ENCODE assay signal across 10 cellular contexts in genomic region chr11:82858556-82859091, GRCh38. TPM values are rescaled to one million over a fixed set of nuclear protein-coding genes. Genes with fewer than 3 reads are reported as not detected.
DNase-seq lines count a peak whose midpoint lies in the region; ATAC-seq and TF ChIP-seq lines count a peak whose summit lies in the region.
"Had no signal": no experiment of that assay in that cellular context is flagged by ENCODE, and none has a peak within 500 bp of the region (broad histone marks: within the 10 kb centered on the region; RNA-seq: fewer than 3 reads in every experiment).

No MANE protein-coding gene starts in this region.

- H3K4me3 Mint-ChIP-seq in chondrocyte (ENCODE audit: unreplicated experiment): peak overlapping the region; percentile 23
- H3K4me3 Mint-ChIP-seq in activated T-helper 1 cell treated with anti-CD3 and anti-CD28 coated beads, Interleukin-12 subunit alpha, Interleukin-12 subunit beta, Interleukin-2, Interleukin-4 antibody, amounts not matched to agents 30 ng/mL and 10 ng/mL and 1 ng/mL, durations not matched to agents 14 hours and 24 hours and 36 hours: no peak overlapping the region
- H3K4me3 Mint-ChIP-seq: T-cell had no signal

- H3K27ac Mint-ChIP-seq in chondrocyte (ENCODE audit: unreplicated experiment): peak overlapping the region; percentile 91
- H3K27ac Mint-ChIP-seq in activated T-helper 1 cell treated with anti-CD3 and anti-CD28 coated beads, Interleukin-12 subunit alpha, Interleukin-12 subunit beta, Interleukin-2, Interleukin-4 antibody, amounts not matched to agents 30 ng/mL and 10 ng/mL and 1 ng/mL, durations not matched to agents 14 hours and 24 hours and 36 hours: no peak overlapping the region
- H3K27ac Mint-ChIP-seq: T-cell had no signal

- no peaks in the 10 kb centered on the region for H3K36me3 Mint-ChIP-seq in chondrocyte (ENCODE audit: low read depth)
- H3K36me3 Mint-ChIP-seq in activated T-helper 1 cell treated with anti-CD3 and anti-CD28 coated beads, Interleukin-12 subunit alpha, Interleukin-12 subunit beta, Interleukin-2, Interleukin-4 antibody, amounts not matched to agents 30 ng/mL and 10 ng/mL and 1 ng/mL, durations not matched to agents 14 hours and 24 hours and 36 hours (ENCODE audit: low read depth): peaks cover 2% of the 10 kb centered on the region

- intact Hi-C loops in activated T-helper 1 cell treated with anti-CD3 and anti-CD28 coated beads, Interleukin-12 subunit alpha, Interleukin-12 subunit beta, Interleukin-2, Interleukin-4 antibody, amounts not matched to agents 30 ng/mL and 10 ng/mL and 1 ng/mL, durations not matched to agents 14 hours and 24 hours and 36 hours (cut with micrococcal nuclease): no loop called here

- DNase-seq in AG09319 (ENCODE audit: extremely low read depth, low read depth): peak; percentile 3
- DNase-seq in NCI-H226: peak; percentile 69
- DNase-seq in chondrocyte (ENCODE audit: low spot score): no peak
- DNase-seq in midbrain (lab: John Stamatoyannopoulos, UW): peak; percentile 51
- DNase-seq in putamen (ENCODE audit: low spot score): no peak
- DNase-seq in activated T-helper 1 cell treated with anti-CD3 and anti-CD28 coated beads, Interleukin-12 subunit alpha, Interleukin-12 subunit beta, Interleukin-2, Interleukin-4 antibody, amounts not matched to agents 30 ng/mL and 10 ng/mL and 1 ng/mL, durations not matched to agents 14 hours and 24 hours and 36 hours (ENCODE audit: low spot score): no peak
- DNase-seq: MV-4-11, T-cell had no signal

- ATAC-seq in GM21576 (IDR thresholded peaks at IDR 0.05; ENCODE audit: unreplicated experiment) (no peak), GM18519 (IDR thresholded peaks at IDR 0.05; ENCODE audit: low FRiP score, unreplicated experiment) (no peak)
- ATAC-seq: T-cell had no signal

- no peaks in the 10 kb centered on the region for H3K27me3 Mint-ChIP-seq in chondrocyte (ENCODE audit: low read depth)
- H3K27me3 Mint-ChIP-seq in activated T-helper 1 cell treated with anti-CD3 and anti-CD28 coated beads, Interleukin-12 subunit alpha, Interleukin-12 subunit beta, Interleukin-2, Interleukin-4 antibody, amounts not matched to agents 30 ng/mL and 10 ng/mL and 1 ng/mL, durations not matched to agents 14 hours and 24 hours and 36 hours (ENCODE audit: insufficient read depth): no peaks in the 10 kb centered on the region
- H3K27me3 Mint-ChIP-seq: T-cell had no signal

- H3K9me3 Mint-ChIP-seq in chondrocyte (ENCODE audit: low read depth): peaks cover 2% of the 10 kb centered on the region
- no peaks in the 10 kb centered on the region for H3K9me3 Mint-ChIP-seq in activated T-helper 1 cell treated with anti-CD3 and anti-CD28 coated beads, Interleukin-12 subunit alpha, Interleukin-12 subunit beta, Interleukin-2, Interleukin-4 antibody, amounts not matched to agents 30 ng/mL and 10 ng/mL and 1 ng/mL, durations not matched to agents 14 hours and 24 hours and 36 hours
- H3K9me3 Mint-ChIP-seq: T-cell had no signal

- H3K4me1 Mint-ChIP-seq in chondrocyte (ENCODE audit: low read depth): peaks cover 48% of the 10 kb centered on the region
- H3K4me1 Mint-ChIP-seq in activated T-helper 1 cell treated with anti-CD3 and anti-CD28 coated beads, Interleukin-12 subunit alpha, Interleukin-12 subunit beta, Interleukin-2, Interleukin-4 antibody, amounts not matched to agents 30 ng/mL and 10 ng/mL and 1 ng/mL, durations not matched to agents 14 hours and 24 hours and 36 hours (ENCODE audit: low read depth): peaks cover 6% of the 10 kb centered on the region

- TF ChIP-seq CTCF in AG09319 (IDR thresholded peaks at IDR 0.05; ENCODE audit: low read depth, low read length): no peak
- TF ChIP-seq CTCF in chondrocyte (IDR thresholded peaks at IDR 0.05): no peak

RNA-seq across cellular contexts. Expression of gene PRCP, which starts 41.6 kb away (rescaled TPM):
- 51.2 to 58.9 TPM (median 56.6 TPM) in 3 replicates for total RNA-seq in chondrocyte
- total RNA-seq in activated T-helper 1 cell treated with anti-CD3 and anti-CD28 coated beads, Interleukin-12 subunit alpha, Interleukin-12 subunit beta, Interleukin-2, Interleukin-4 antibody, amounts not matched to agents 30 ng/mL and 10 ng/mL and 1 ng/mL, durations not matched to agents 14 hours and 24 hours and 36 hours: 22.7 and 24.0 TPM in 2 replicates

RNA-seq across cellular contexts. Expression of gene DDIAS, which starts 42.9 kb away (rescaled TPM):
- total RNA-seq in chondrocyte: 1.2 to 3.5 TPM (median 1.8 TPM) in 3 replicates
- total RNA-seq in activated T-helper 1 cell treated with anti-CD3 and anti-CD28 coated beads, Interleukin-12 subunit alpha, Interleukin-12 subunit beta, Interleukin-2, Interleukin-4 antibody, amounts not matched to agents 30 ng/mL and 10 ng/mL and 1 ng/mL, durations not matched to agents 14 hours and 24 hours and 36 hours: 28.7 and 29.4 TPM in 2 replicates

Comparison
In these comparisons a context has a peak if more than half of its experiments do, and no peak if none do; other contexts are left out.
1. DNase-seq: peak in AG09319 (single experiment), NCI-H226 (single experiment) and midbrain (single experiment); none in chondrocyte (single experiment), putamen (single experiment) and activated T-helper 1 cell treated with anti-CD3 and anti-CD28 coated beads, Interleukin-12 subunit alpha, Interleukin-12 subunit beta, Interleukin-2, Interleukin-4 antibody, amounts not matched to agents 30 ng/mL and 10 ng/mL and 1 ng/mL, durations not matched to agents 14 hours and 24 hours and 36 hours (single experiment).